Comparison of ENCODE assay signal across 12 cellular contexts in genomic region chr14:94164685-94165431, GRCh38. TPM values are rescaled to one million over a fixed set of nuclear protein-coding genes. Genes with fewer than 3 reads are reported as not detected.
A peak's percentile ranks its signal among the peaks of the same experiment; 100 is the strongest.
DNase-seq lines count a peak whose midpoint lies in the region; ATAC-seq and TF ChIP-seq lines count a peak whose summit lies in the region.
"Had no signal": no experiment of that assay in that cellular context is flagged by ENCODE, and none has a peak within 500 bp of the region (broad histone marks: within the 10 kb centered on the region; RNA-seq: fewer than 3 reads in every experiment).

No MANE protein-coding gene starts in this region.

- H3K27ac Mint-ChIP-seq in activated T-helper 1 cell treated with anti-CD3 and anti-CD28 coated beads, Interleukin-12 subunit alpha, Interleukin-12 subunit beta, Interleukin-2, Interleukin-4 antibody, amounts not matched to agents 30 ng/mL and 10 ng/mL and 1 ng/mL, durations not matched to agents 14 hours and 24 hours and 36 hours = peak overlapping the region; percentile 71
- peak overlapping the region; percentile 74 for H3K27ac Mint-ChIP-seq in type B pancreatic cell
- H3K27ac Mint-ChIP-seq: activated B cell treated with CpG ODN at 0.5 μM for 24 hours had no signal

- H3K9me3 ChIP-seq in left lung (no peaks in the 10 kb centered on the region), gastroesophageal sphincter (no peaks in the 10 kb centered on the region)

- no peak for TF ChIP-seq CTCF in left lung (IDR thresholded peaks at IDR 0.05)
- TF ChIP-seq CTCF in type B pancreatic cell (conservative IDR thresholded peaks at IDR 0.05) = no peak
- TF ChIP-seq CTCF in gastroesophageal sphincter (IDR thresholded peaks at IDR 0.05) = no peak

- H3K4me1 ChIP-seq in left lung (peaks cover 0 to 17% of the 10 kb centered on the region in 2 donors), gastroesophageal sphincter (peaks cover 0 to 12% (median 0%) of the 10 kb centered on the region in 3 donors)

- no peaks in the 10 kb centered on the region for H3K36me3 Mint-ChIP-seq in activated T-helper 1 cell treated with anti-CD3 and anti-CD28 coated beads, Interleukin-12 subunit alpha, Interleukin-12 subunit beta, Interleukin-2, Interleukin-4 antibody, amounts not matched to agents 30 ng/mL and 10 ng/mL and 1 ng/mL, durations not matched to agents 14 hours and 24 hours and 36 hours (ENCODE audit: low read depth)
- no peaks in the 10 kb centered on the region for H3K36me3 Mint-ChIP-seq in type B pancreatic cell

- H3K4me3 Mint-ChIP-seq in activated T-helper 1 cell treated with anti-CD3 and anti-CD28 coated beads, Interleukin-12 subunit alpha, Interleukin-12 subunit beta, Interleukin-2, Interleukin-4 antibody, amounts not matched to agents 30 ng/mL and 10 ng/mL and 1 ng/mL, durations not matched to agents 14 hours and 24 hours and 36 hours = no peak overlapping the region
- peak overlapping the region; percentile 56 for H3K4me3 Mint-ChIP-seq in type B pancreatic cell
- H3K4me3 Mint-ChIP-seq: activated B cell treated with CpG ODN at 0.5 μM for 24 hours had no signal

- TF ChIP-seq POLR2A in gastroesophageal sphincter (IDR thresholded peaks at IDR 0.05) = no peak

- H3K36me3 ChIP-seq in left lung = no peaks in the 10 kb centered on the region
- H3K36me3 ChIP-seq in gastroesophageal sphincter = no peaks in the 10 kb centered on the region

- intact Hi-C loops in activated T-helper 1 cell treated with anti-CD3 and anti-CD28 coated beads, Interleukin-12 subunit alpha, Interleukin-12 subunit beta, Interleukin-2, Interleukin-4 antibody, amounts not matched to agents 30 ng/mL and 10 ng/mL and 1 ng/mL, durations not matched to agents 14 hours and 24 hours and 36 hours (cut with micrococcal nuclease) = no loop called here
- intact Hi-C loops in left lung (cut with DNase I) = no loop called here

- peaks cover 4% of the 10 kb centered on the region for H3K27me3 Mint-ChIP-seq in activated T-helper 1 cell treated with anti-CD3 and anti-CD28 coated beads, Interleukin-12 subunit alpha, Interleukin-12 subunit beta, Interleukin-2, Interleukin-4 antibody, amounts not matched to agents 30 ng/mL and 10 ng/mL and 1 ng/mL, durations not matched to agents 14 hours and 24 hours and 36 hours (ENCODE audit: insufficient read depth)
- H3K27me3 Mint-ChIP-seq in type B pancreatic cell = peaks cover 49% of the 10 kb centered on the region

- ATAC-seq in left lung = peak; percentile 22
- no peak for ATAC-seq in GM21360 (IDR thresholded peaks at IDR 0.05; ENCODE audit: unreplicated experiment)
- no peak for ATAC-seq in gastroesophageal sphincter

- H3K27ac ChIP-seq in left lung (no peak overlapping the region), gastroesophageal sphincter (no peak overlapping the region)
- H3K27ac ChIP-seq: C4-2B had no signal

- WGBS in gastroesophageal sphincter (ENCODE audit: low coverage in 1 of 2), 2 donors = 25 to 42% methylated on average over 7 to 11 of the region's 26 CpGs

- peak; percentile 70 for DNase-seq in stimulated activated CD4-positive, alpha-beta T cell treated with anti-CD3 and anti-CD28 coated beads, Interleukin-15, amount 100 ng/mL, for 24 hours
- DNase-seq in stimulated activated CD4-positive, alpha-beta T cell treated with anti-CD3 and anti-CD28 coated beads, Interleukin-4, amount 100 ng/mL, for 4 hours = no peak
- DNase-seq in activated T-helper 1 cell treated with anti-CD3 and anti-CD28 coated beads, Interleukin-12 subunit alpha, Interleukin-12 subunit beta, Interleukin-2, Interleukin-4 antibody, amounts not matched to agents 30 ng/mL and 10 ng/mL and 1 ng/mL, durations not matched to agents 14 hours and 24 hours and 36 hours (ENCODE audit: low spot score) = no peak
- DNase-seq in left lung (no peak), type B pancreatic cell (ENCODE audit: extremely low spot score, unreplicated experiment) (no peak), epidermal melanocyte (ENCODE audit: insufficient read length, low spot score) (no peak)
- DNase-seq: activated B cell treated with CpG ODN at 0.5 μM for 24 hours, SK-N-SH had no signal

- H3K27me3 ChIP-seq in left lung (peaks cover 0 to 4% of the 10 kb centered on the region in 2 donors), gastroesophageal sphincter (peaks cover 23% of the 10 kb centered on the region)

- TF ChIP-seq EP300 in gastroesophageal sphincter (IDR thresholded peaks at IDR 0.05) = no peak

- H3K9me3 Mint-ChIP-seq in activated T-helper 1 cell treated with anti-CD3 and anti-CD28 coated beads, Interleukin-12 subunit alpha, Interleukin-12 subunit beta, Interleukin-2, Interleukin-4 antibody, amounts not matched to agents 30 ng/mL and 10 ng/mL and 1 ng/mL, durations not matched to agents 14 hours and 24 hours and 36 hours = no peaks in the 10 kb centered on the region
- H3K9me3 Mint-ChIP-seq in type B pancreatic cell = no peaks in the 10 kb centered on the region
- H3K9me3 Mint-ChIP-seq: activated B cell treated with CpG ODN at 0.5 μM for 24 hours had no signal

- H3K4me3 ChIP-seq in left lung (no peak overlapping the region), gastroesophageal sphincter (no peak overlapping the region)

- peaks cover 37% of the 10 kb centered on the region for H3K4me1 Mint-ChIP-seq in activated T-helper 1 cell treated with anti-CD3 and anti-CD28 coated beads, Interleukin-12 subunit alpha, Interleukin-12 subunit beta, Interleukin-2, Interleukin-4 antibody, amounts not matched to agents 30 ng/mL and 10 ng/mL and 1 ng/mL, durations not matched to agents 14 hours and 24 hours and 36 hours (ENCODE audit: low read depth)
- peaks cover 7% of the 10 kb centered on the region for H3K4me1 Mint-ChIP-seq in type B pancreatic cell (ENCODE audit: unreplicated experiment)
- H3K4me1 Mint-ChIP-seq: activated B cell treated with CpG ODN at 0.5 μM for 24 hours had no signal

RNA-seq across cellular contexts. Expression of gene PPP4R4, which starts 9.3 kb away (rescaled TPM):
- total RNA-seq in activated T-helper 1 cell treated with anti-CD3 and anti-CD28 coated beads, Interleukin-12 subunit alpha, Interleukin-12 subunit beta, Interleukin-2, Interleukin-4 antibody, amounts not matched to agents 30 ng/mL and 10 ng/mL and 1 ng/mL, durations not matched to agents 14 hours and 24 hours and 36 hours = 2.2 and 2.4 TPM in 2 replicates
- total RNA-seq in left lung = 1 to 10 TPM in 1 of 2 donors, under 1 TPM in 1; 0.52 to 3.7 TPM
- total RNA-seq in type B pancreatic cell (ENCODE audit: low replicate concordance) = 1.3 and 1.9 TPM in 2 replicates
- total RNA-seq in gastroesophageal sphincter = 1 to 10 TPM in 2 of 4 donors, under 1 TPM in 2; 0.12 to 6.5 (median 1.4) TPM
- total RNA-seq: activated B cell treated with CpG ODN at 0.5 μM for 24 hours, osteocyte had no signal

RNA-seq across cellular contexts. Expression of gene IFI27L2, which starts 35.5 kb away (rescaled TPM):
- total RNA-seq in activated T-helper 1 cell treated with anti-CD3 and anti-CD28 coated beads, Interleukin-12 subunit alpha, Interleukin-12 subunit beta, Interleukin-2, Interleukin-4 antibody, amounts not matched to agents 30 ng/mL and 10 ng/mL and 1 ng/mL, durations not matched to agents 14 hours and 24 hours and 36 hours = 33.5 and 36.1 TPM in 2 replicates
- total RNA-seq in left lung = 10 to 100 TPM; 37.9 to 59.3 TPM
- 14.8 and 28.2 TPM in 2 replicates for total RNA-seq in type B pancreatic cell (ENCODE audit: low replicate concordance)
- total RNA-seq in gastroesophageal sphincter = 10 to 100 TPM; 25.7 to 67.2 (median 52.2) TPM

RNA-seq across cellular contexts. Expression of gene IFI27, which starts 54.3 kb away (rescaled TPM):
- total RNA-seq in activated T-helper 1 cell treated with anti-CD3 and anti-CD28 coated beads, Interleukin-12 subunit alpha, Interleukin-12 subunit beta, Interleukin-2, Interleukin-4 antibody, amounts not matched to agents 30 ng/mL and 10 ng/mL and 1 ng/mL, durations not matched to agents 14 hours and 24 hours and 36 hours = 37.0 and 42.2 TPM in 2 replicates
- total RNA-seq in left lung = 100 to 1,000 TPM; 278 to 394 TPM
- total RNA-seq in type B pancreatic cell (ENCODE audit: low replicate concordance) = 12.6 and 15.5 TPM in 2 replicates
- total RNA-seq in gastroesophageal sphincter = 100 to 1,000 TPM in 3 of 4 donors, 10 to 100 TPM in 1; 61.2 to 247 (median 175) TPM
